15 cellular contexts compared by ENCODE assay signal in the genomic region with DNA sequence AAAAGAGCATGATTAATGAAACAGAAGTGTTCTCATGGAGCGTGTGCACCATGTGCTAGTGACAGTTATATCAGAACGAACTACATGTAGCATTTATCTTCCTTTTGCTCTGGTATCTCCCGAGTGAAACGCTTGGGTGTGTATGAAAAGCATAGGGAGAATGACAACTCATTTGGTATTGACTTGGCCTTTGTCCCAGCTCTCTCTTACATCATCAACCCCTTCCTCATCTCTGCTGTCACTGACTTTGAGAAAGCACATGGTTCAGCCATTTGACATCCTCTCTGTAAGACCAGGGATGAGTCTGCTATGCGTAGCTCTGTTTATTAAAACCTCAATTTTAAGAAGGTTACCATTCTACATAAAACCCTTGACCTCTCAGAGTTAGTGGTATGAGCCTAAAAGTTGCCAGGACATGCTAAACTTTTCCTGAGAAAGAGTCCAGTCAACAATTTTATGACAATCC.
DNase-seq lines count a peak whose midpoint lies in the region; ATAC-seq and TF ChIP-seq lines count a peak whose summit lies in the region.
"Had no signal": no experiment of that assay in that cellular context is flagged by ENCODE, and none has a peak within 500 bp of the region (broad histone marks: within the 10 kb centered on the region; RNA-seq: fewer than 3 reads in every experiment).

No MANE protein-coding gene starts in this region.

- TF ChIP-seq POLR2A in right lobe of liver (IDR thresholded peaks at IDR 0.05): no peak

- peak overlapping the region; percentile 16 for H3K27ac Mint-ChIP-seq in type B pancreatic cell
- no peak overlapping the region for H3K27ac Mint-ChIP-seq in activated T-cell treated with anti-CD3 and anti-CD28 coated beads, Interleukin-2, amount 50 U/mL, for 24 hours
- H3K27ac Mint-ChIP-seq: activated naive CD4-positive, alpha-beta T cell treated with anti-CD3 and anti-CD28 coated beads, Interleukin-2, amount 50 U/mL, for 24 hours; CD8-positive, alpha-beta memory T cell; natural killer cell had no signal

- peaks cover 39% of the 10 kb centered on the region for H3K4me1 Mint-ChIP-seq in type B pancreatic cell (ENCODE audit: unreplicated experiment)
- peaks cover 6% of the 10 kb centered on the region for H3K4me1 Mint-ChIP-seq in activated T-cell treated with anti-CD3 and anti-CD28 coated beads, Interleukin-2, amount 50 U/mL, for 24 hours (ENCODE audit: low read depth)
- H3K4me1 Mint-ChIP-seq: CD8-positive, alpha-beta memory T cell; natural killer cell had no signal

- H3K9me3 Mint-ChIP-seq in type B pancreatic cell: peaks cover 9% of the 10 kb centered on the region
- H3K9me3 Mint-ChIP-seq in activated T-cell treated with anti-CD3 and anti-CD28 coated beads, Interleukin-2, amount 50 U/mL, for 24 hours: no peaks in the 10 kb centered on the region
- H3K9me3 Mint-ChIP-seq: activated naive CD4-positive, alpha-beta T cell treated with anti-CD3 and anti-CD28 coated beads, Interleukin-2, amount 50 U/mL, for 24 hours; CD8-positive, alpha-beta memory T cell; natural killer cell had no signal

- in situ Hi-C loops in brain microvascular endothelial cell (cut with HindIII; ENCODE audit: low pct_ligation_motif_present, low sequenced_read_pairs): no loop called here

- H3K9me3 ChIP-seq in right lobe of liver: no peaks in the 10 kb centered on the region
- H3K9me3 ChIP-seq: tibial nerve had no signal

- peak overlapping the region; percentile 53 for H3K27ac ChIP-seq in brain microvascular endothelial cell
- H3K27ac ChIP-seq in right lobe of liver: peak overlapping the region; percentile 51 to 65 (median 58)

- peaks cover 0 to 23% (median 10%) of the 10 kb centered on the region in 4 donors for H3K4me1 ChIP-seq in right lobe of liver

- peak; percentile 15 to 44 (median 36) for ATAC-seq in right lobe of liver

- WGBS in right lobe of liver (ENCODE audit: insufficient coverage, low coverage, low lambda C conversion rate, missing lambda C conversion rate): 30% methylated on average over 5 of the region's 5 CpGs

- no peaks in the 10 kb centered on the region for H3K27me3 Mint-ChIP-seq in type B pancreatic cell
- H3K27me3 Mint-ChIP-seq in activated T-cell treated with anti-CD3 and anti-CD28 coated beads, Interleukin-2, amount 50 U/mL, for 24 hours: peaks cover 2% of the 10 kb centered on the region

- H3K36me3 ChIP-seq in brain microvascular endothelial cell (replicated peaks): no peaks in the 10 kb centered on the region
- no peaks in the 10 kb centered on the region for H3K36me3 ChIP-seq in right lobe of liver
- H3K36me3 ChIP-seq: tibial nerve had no signal

- H3K4me3 ChIP-seq in brain microvascular endothelial cell (ENCODE audit: low read depth, low read length) (no peak overlapping the region), right lobe of liver (no peak overlapping the region)
- H3K4me3 ChIP-seq: tibial nerve had no signal

- TF ChIP-seq CTCF in brain microvascular endothelial cell (IDR thresholded peaks at IDR 0.05; ENCODE audit: low read depth, low read length, missing control alignments) (no peak), right lobe of liver (IDR thresholded peaks at IDR 0.05) (no peak), type B pancreatic cell (conservative IDR thresholded peaks at IDR 0.05) (no peak)

- intact Hi-C loops in right lobe of liver (cut with DNase I): loop anchor here in 1 of 2 donors (10.0 kb wide), 1 partner anchor 201 kb away; the partner anchor contains the start of gene NRIP1

- no peak overlapping the region for H3K4me3 Mint-ChIP-seq in type B pancreatic cell
- no peak overlapping the region for H3K4me3 Mint-ChIP-seq in activated T-cell treated with anti-CD3 and anti-CD28 coated beads, Interleukin-2, amount 50 U/mL, for 24 hours
- H3K4me3 Mint-ChIP-seq: activated naive CD4-positive, alpha-beta T cell treated with anti-CD3 and anti-CD28 coated beads, Interleukin-2, amount 50 U/mL, for 24 hours; CD8-positive, alpha-beta memory T cell; natural killer cell had no signal

- H3K27me3 ChIP-seq in brain microvascular endothelial cell (replicated peaks): no peaks in the 10 kb centered on the region
- no peaks in the 10 kb centered on the region for H3K27me3 ChIP-seq in right lobe of liver
- H3K27me3 ChIP-seq: tibial nerve had no signal

- peaks cover 6% of the 10 kb centered on the region for H3K36me3 Mint-ChIP-seq in type B pancreatic cell
- H3K36me3 Mint-ChIP-seq in activated T-cell treated with anti-CD3 and anti-CD28 coated beads, Interleukin-2, amount 50 U/mL, for 24 hours (ENCODE audit: low read depth): no peaks in the 10 kb centered on the region
- H3K36me3 Mint-ChIP-seq: activated naive CD4-positive, alpha-beta T cell treated with anti-CD3 and anti-CD28 coated beads, Interleukin-2, amount 50 U/mL, for 24 hours; CD8-positive, alpha-beta memory T cell; natural killer cell had no signal

- peak; percentile 34 for DNase-seq in NCI-H2196 (lab: John Stamatoyannopoulos, UW; ENCODE audit: unreplicated experiment)
- DNase-seq in NCI-H2196 treated with DMSO at 0.1 percent for 48 hours (lab: John Stamatoyannopoulos, UW; ENCODE audit: unreplicated experiment): no peak
- DNase-seq in brain microvascular endothelial cell: peak; percentile 29
- DNase-seq in right lobe of liver: no peak
- DNase-seq in type B pancreatic cell (ENCODE audit: extremely low spot score, unreplicated experiment): no peak
- DNase-seq in DMS 273 treated with DMSO at 0.1 percent for 48 hours (lab: John Stamatoyannopoulos, UW): no peak
- DNase-seq in activated gamma-delta T cell (lab: John Stamatoyannopoulos, UW): no peak
- no peak for DNase-seq in activated T-cell treated with anti-CD3 and anti-CD28 coated beads, Interleukin-2, amount 50 U/mL, for 24 hours
- DNase-seq: 8988T; CD8-positive, alpha-beta memory T cell; natural killer cell; NCI-H1092; NCI-H2227 treated with DMSO at 0.1 percent for 48 hours had no signal

Comparison
In these comparisons a context has a peak if more than half of its experiments do, and no peak if none do; other contexts are left out.
1. DNase-seq: peak in NCI-H2196 (single experiment) and brain microvascular endothelial cell (single experiment); none in NCI-H2196 treated with DMSO at 0.1 percent for 48 hours (single experiment), right lobe of liver (0 of 3), type B pancreatic cell (single experiment), DMS 273 treated with DMSO at 0.1 percent for 48 hours (single experiment), activated gamma-delta T cell (single experiment) and activated T-cell treated with anti-CD3 and anti-CD28 coated beads, Interleukin-2, amount 50 U/mL, for 24 hours (single experiment).